Comparison of ENCODE assay signal across 20 cellular contexts in genomic region chrX:20355187-20355586, GRCh38.
DNase-seq lines count a peak whose midpoint lies in the region; ATAC-seq, FAIRE-seq and TF ChIP-seq lines count a peak whose summit lies in the region.
"Had no signal": no experiment of that assay in that cellular context is flagged by ENCODE, and none has a peak within 500 bp of the region (broad histone marks: within the 10 kb centered on the region; RNA-seq: fewer than 3 reads in every experiment).

No MANE protein-coding gene starts in this region.

- ATAC-seq in mucosa of descending colon (peak; percentile 56), HG02981 (IDR thresholded peaks at IDR 0.05; ENCODE audit: unreplicated experiment) (no peak), Right ventricle myocardium inferior (no peak)
- ATAC-seq: HCT116 had no signal

- intact Hi-C loops in kidney (cut with DNase I) = no loop called here
- intact Hi-C loops in mucosa of descending colon (cut with DNase I, micrococcal nuclease) = no loop called here
- intact Hi-C loops in Right ventricle myocardium inferior (cut with DNase I) = no loop called here

- H3K9ac ChIP-seq in kidney (ENCODE audit: low read length in 2 of 2) = no peak overlapping the region

- peak; percentile 82 for FAIRE-seq in kidney (lab: Jason Lieb, UNC)
- FAIRE-seq: A204.1, D721Med, G401.6, GM12892, GM18507, HTR-8/SVneo had no signal

- DNase-seq in NCI-H2227 (lab: John Stamatoyannopoulos, UW; ENCODE audit: unreplicated experiment) (peak; percentile 15), kidney (no peak), mucosa of descending colon (peak in 1 of 3 donors; percentile 27), Right ventricle myocardium inferior (ENCODE audit: missing footprints) (no peak)
- no peak for DNase-seq in stimulated activated CD4-positive, alpha-beta T cell treated with anti-CD3 and anti-CD28 coated beads, Interleukin-2, amount 100 ng/mL, for 48 hours
- DNase-seq: ACHN, BE2C, C1 segment of cervical spinal cord, Caco-2, GOT3, H7, HFFc6 had no signal

- no peak for TF ChIP-seq CTCF in kidney (IDR thresholded peaks at IDR 0.05; ENCODE audit: borderline replicate concordance, extremely low read depth, insufficient read depth)
- no peak for TF ChIP-seq CTCF in mucosa of descending colon (IDR thresholded peaks at IDR 0.05)

- no peaks in the 10 kb centered on the region for H3K9me3 ChIP-seq in kidney (ENCODE audit: control insufficient read depth in 1 of 2, low read length in 2 of 2)
- H3K9me3 ChIP-seq in mucosa of descending colon = no peaks in the 10 kb centered on the region
- H3K9me3 ChIP-seq: BE2C, Caco-2 had no signal

- H3K36me3 ChIP-seq in kidney (ENCODE audit: control insufficient read depth in 1 of 2, insufficient read depth in 2 of 2, low read length in 2 of 2) (no peaks in the 10 kb centered on the region), mucosa of descending colon (ENCODE audit: low read depth) (no peaks in the 10 kb centered on the region)
- H3K36me3 ChIP-seq: BE2C had no signal

- H3K27ac ChIP-seq in kidney (ENCODE audit: low read depth in 2 of 2, low read length in 2 of 2) = no peak overlapping the region

- no peak overlapping the region for H3K4me3 ChIP-seq in kidney (ENCODE audit: low read length in 2 of 2)
- no peak overlapping the region for H3K4me3 ChIP-seq in mucosa of descending colon

- no peaks in the 10 kb centered on the region for H3K4me1 ChIP-seq in kidney (ENCODE audit: control insufficient read depth in 1 of 2, insufficient read depth in 1 of 2, low read depth in 1 of 2, low read length in 2 of 2)
- no peaks in the 10 kb centered on the region for H3K4me1 ChIP-seq in mucosa of descending colon (ENCODE audit: low read depth)
- H3K4me1 ChIP-seq: BE2C had no signal
